Comparison of ENCODE assay signal across 9 cellular contexts in genomic region chr12:47821346-47821706, GRCh38. TPM values are rescaled to one million over a fixed set of nuclear protein-coding genes. Genes with fewer than 3 reads are reported as not detected.
A peak's percentile ranks its signal among the peaks of the same experiment; 100 is the strongest.
DNase-seq lines count a peak whose midpoint lies in the region; ATAC-seq, FAIRE-seq and TF ChIP-seq lines count a peak whose summit lies in the region.
"Had no signal": no experiment of that assay in that cellular context is flagged by ENCODE, and none has a peak within 500 bp of the region (broad histone marks: within the 10 kb centered on the region; RNA-seq: fewer than 3 reads in every experiment).

No MANE protein-coding gene starts in this region.

- H3K4me3 Mint-ChIP-seq in activated CD4-positive, alpha-beta T cell treated with anti-CD3 and anti-CD28 coated beads, Interleukin-2, amount 10 ng/mL, durations not matched to agents 24 days and 14 days, result peak overlapping the region; percentile 87
- H3K4me3 Mint-ChIP-seq in astrocyte (ENCODE audit: unreplicated experiment), result peak overlapping the region; percentile 96

- no peaks in the 10 kb centered on the region for H3K36me3 ChIP-seq in astrocyte (ENCODE audit: insufficient read depth, low read length)
- H3K36me3 ChIP-seq in lung (ENCODE audit: control insufficient read depth in 2 of 2, insufficient read depth in 2 of 2, low read length in 2 of 2), result no peaks in the 10 kb centered on the region
- H3K36me3 ChIP-seq in tibial artery, result no peaks in the 10 kb centered on the region

- no peaks in the 10 kb centered on the region for H3K27me3 ChIP-seq in astrocyte (ENCODE audit: insufficient read depth, low read length)
- no peaks in the 10 kb centered on the region for H3K27me3 ChIP-seq in lung (ENCODE audit: control insufficient read depth, insufficient read depth)
- no peaks in the 10 kb centered on the region for H3K27me3 ChIP-seq in tibial artery

- ATAC-seq in lung (ENCODE audit: insufficient read depth, low FRiP score), result no peak
- ATAC-seq in HG02840 (IDR thresholded peaks at IDR 0.05; ENCODE audit: low FRiP score, unreplicated experiment), result no peak

- H3K9me3 Mint-ChIP-seq in activated CD4-positive, alpha-beta T cell treated with anti-CD3 and anti-CD28 coated beads, Interleukin-2, amount 10 ng/mL, durations not matched to agents 24 days and 14 days, result peaks cover 4% of the 10 kb centered on the region
- H3K9me3 Mint-ChIP-seq in astrocyte (ENCODE audit: unreplicated experiment), result no peaks in the 10 kb centered on the region

- H3K9me3 ChIP-seq in astrocyte (ENCODE audit: insufficient read depth, low read depth, low read length), result no peaks in the 10 kb centered on the region
- no peaks in the 10 kb centered on the region for H3K9me3 ChIP-seq in lung (ENCODE audit: control insufficient read depth in 2 of 2, insufficient read depth in 1 of 2, low read length in 1 of 2)
- H3K9me3 ChIP-seq in tibial artery, result no peaks in the 10 kb centered on the region

- H3K36me3 Mint-ChIP-seq in activated CD4-positive, alpha-beta T cell treated with anti-CD3 and anti-CD28 coated beads, Interleukin-2, amount 10 ng/mL, durations not matched to agents 24 days and 14 days (ENCODE audit: low read depth), result peaks cover 27% of the 10 kb centered on the region
- H3K36me3 Mint-ChIP-seq in astrocyte (ENCODE audit: low read depth, unreplicated experiment), result no peaks in the 10 kb centered on the region

- peak overlapping the region; percentile 99 for H3K4me2 ChIP-seq in astrocyte (ENCODE audit: low read length)

- peaks cover 65% of the 10 kb centered on the region for H3K4me1 Mint-ChIP-seq in activated CD4-positive, alpha-beta T cell treated with anti-CD3 and anti-CD28 coated beads, Interleukin-2, amount 10 ng/mL, durations not matched to agents 24 days and 14 days
- H3K4me1 Mint-ChIP-seq in astrocyte (ENCODE audit: low read depth, unreplicated experiment), result peaks cover 55% of the 10 kb centered on the region

- no peak for TF ChIP-seq POLR2A in GM12891 (IDR thresholded peaks at IDR 0.05; ENCODE audit: low read depth, low read length)

- H3K4me1 ChIP-seq in astrocyte (ENCODE audit: insufficient read depth, low read length), result peaks cover 38% of the 10 kb centered on the region
- H3K4me1 ChIP-seq in lung (ENCODE audit: control insufficient read depth in 2 of 2, insufficient read depth in 2 of 2, low read length in 2 of 2), result peaks cover 34 to 42% of the 10 kb centered on the region in 2 donors
- peaks cover 12 to 81% (median 74%) of the 10 kb centered on the region in 4 donors for H3K4me1 ChIP-seq in tibial artery

- H3K27ac Mint-ChIP-seq in activated CD4-positive, alpha-beta T cell treated with anti-CD3 and anti-CD28 coated beads, Interleukin-2, amount 10 ng/mL, durations not matched to agents 24 days and 14 days, result peak overlapping the region; percentile 93
- peak overlapping the region; percentile 100 for H3K27ac Mint-ChIP-seq in astrocyte (ENCODE audit: unreplicated experiment)

- peaks cover 28% of the 10 kb centered on the region for H4K20me1 ChIP-seq in astrocyte (ENCODE audit: insufficient read depth, low read length)

- WGBS in lung, 2 donors, result 67 to 83% methylated on average over 4 of the region's 4 CpGs

- H3K4me3 ChIP-seq in astrocyte (ENCODE audit: insufficient read depth, low read depth, low read length), result no peak overlapping the region
- H3K4me3 ChIP-seq in lung, result no peak overlapping the region
- peak overlapping the region in 1 of 2 donors; percentile 62 for H3K4me3 ChIP-seq in tibial artery

- H3K27ac ChIP-seq in astrocyte (ENCODE audit: low read depth, low read length) (peak overlapping the region; percentile 96), lung (ENCODE audit: low read depth in 1 of 2, low read length in 1 of 2) (peak overlapping the region; percentile 98 to 100), tibial artery (peak overlapping the region; percentile 91 to 99)

- no peaks in the 10 kb centered on the region for H3K27me3 Mint-ChIP-seq in activated CD4-positive, alpha-beta T cell treated with anti-CD3 and anti-CD28 coated beads, Interleukin-2, amount 10 ng/mL, durations not matched to agents 24 days and 14 days
- H3K27me3 Mint-ChIP-seq in astrocyte (ENCODE audit: low read depth, unreplicated experiment), result no peaks in the 10 kb centered on the region

- FAIRE-seq in astrocyte (lab: Jason Lieb, UNC) (no peak), HTR-8/SVneo (lab: Jason Lieb, UNC) (no peak), GM12891 (lab: Jason Lieb, UNC) (no peak)

- peak overlapping the region; percentile 70 for H2AFZ ChIP-seq in astrocyte (ENCODE audit: low read depth, low read length)

- peak overlapping the region; percentile 95 for H3K9ac ChIP-seq in astrocyte (ENCODE audit: low read length)

- intact Hi-C loops in activated CD4-positive, alpha-beta T cell treated with anti-CD3 and anti-CD28 coated beads, Interleukin-2, amount 10 ng/mL, durations not matched to agents 24 days and 14 days (cut with micrococcal nuclease), result no loop called here
- intact Hi-C loops in tibial artery (cut with DNase I; ENCODE audit: low total_unique reads), result no loop called here

- TF ChIP-seq CTCF in astrocyte (IDR thresholded peaks at IDR 0.05; ENCODE audit: insufficient read depth, low read depth, low read length), result no peak
- TF ChIP-seq CTCF in lung (IDR thresholded peaks at IDR 0.05; ENCODE audit: control extremely low read depth, extremely low read depth), result no peak
- TF ChIP-seq CTCF in tibial artery (IDR thresholded peaks at IDR 0.05), result no peak

- H3K79me2 ChIP-seq in astrocyte (ENCODE audit: insufficient read depth, low read length), result peaks cover 39% of the 10 kb centered on the region

- DNase-seq in activated CD4-positive, alpha-beta T cell treated with anti-CD3 and anti-CD28 coated beads, Interleukin-2, amount 10 ng/mL, durations not matched to agents 24 days and 14 days, result no peak
- no peak for DNase-seq in activated CD4-positive, alpha-beta T cell treated with anti-CD3 and anti-CD28 coated beads, Interleukin-2, amount 50 U/mL, for 1 hour
- DNase-seq in astrocyte (ENCODE audit: low read depth) (no peak), lung (ENCODE audit: low spot score) (no peak), tibial artery (no peak), HTR-8/SVneo (ENCODE audit: insufficient read length, low spot score) (no peak), GM12891 (ENCODE audit: insufficient read length, low spot score) (no peak)
- DNase-seq: NCI-H510A treated with DMSO at 0.1 percent for 48 hours had no signal

TF ChIP-seq in GM12891, 5 proteins besides CTCF, POLR2A, EP300 and RAD21:
- no peak for TF ChIP-seq TAF1 (IDR thresholded peaks at IDR 0.05; ENCODE audit: low read depth, low read length)
- TF ChIP-seq POU2F2 (IDR thresholded peaks at IDR 0.05; ENCODE audit: low read depth, low read length), result no peak

RNA-seq across cellular contexts. Expression of gene HDAC7, which starts 1.6 kb away (rescaled TPM):
- 405 and 419 TPM in 2 replicates for total RNA-seq in activated CD4-positive, alpha-beta T cell treated with anti-CD3 and anti-CD28 coated beads, Interleukin-2, amount 10 ng/mL, durations not matched to agents 24 days and 14 days
- total RNA-seq in astrocyte, result 76.3 and 92.2 TPM in 2 replicates
- 100 to 1,000 TPM in 1 of 2 donors, 10 to 100 TPM in 1; 49.3 to 119 TPM for total RNA-seq in lung
- 10 to 100 TPM; 67.6 to 71.9 TPM for polyA plus RNA-seq in lung
- polyA plus RNA-seq in GM12891 (2012; ENCODE audit: low read depth, missing spikeins), result 25.5 TPM

RNA-seq across cellular contexts. Expression of gene SLC48A1, which starts 48.3 kb away (rescaled TPM):
- total RNA-seq in activated CD4-positive, alpha-beta T cell treated with anti-CD3 and anti-CD28 coated beads, Interleukin-2, amount 10 ng/mL, durations not matched to agents 24 days and 14 days, result 10.7 and 12.3 TPM in 2 replicates
- total RNA-seq in astrocyte, result 17.7 and 23.8 TPM in 2 replicates
- total RNA-seq in lung, result 10 to 100 TPM; 16.9 to 31.3 TPM
- polyA plus RNA-seq in lung, result 10 to 100 TPM; 16.8 to 24.5 TPM
- 1.0 TPM for polyA plus RNA-seq in GM12891 (2012; ENCODE audit: low read depth, missing spikeins)
